ENCODE assay signal across 2 cellular contexts in the genomic region with DNA sequence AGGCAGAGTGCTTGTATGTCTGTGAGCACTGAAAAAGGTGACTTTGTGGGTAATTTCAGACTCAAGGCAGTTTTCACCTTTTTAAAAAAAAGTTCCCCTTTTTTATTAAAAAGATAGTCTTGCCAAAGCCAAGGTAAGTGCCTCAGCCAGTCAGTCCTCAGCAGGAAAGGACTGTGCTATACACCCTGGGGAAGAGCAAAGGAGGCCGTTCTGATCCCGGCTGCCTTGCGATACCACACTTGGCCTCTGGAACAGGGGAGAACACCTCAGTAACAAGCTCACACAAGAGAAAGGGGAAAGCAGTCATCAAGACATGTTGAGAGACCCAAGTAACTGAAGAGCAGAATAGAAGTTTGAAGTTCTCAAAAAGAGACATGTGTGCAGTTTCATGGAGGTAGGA.
TF ChIP-seq lines count a peak whose summit lies in the region.

No MANE protein-coding gene starts in this region.

TF ChIP-seq in GM23338, 12 proteins besides CTCF, POLR2A, EP300 and RAD21 (continues in another document):
- TF ChIP-seq, protein P1, sequence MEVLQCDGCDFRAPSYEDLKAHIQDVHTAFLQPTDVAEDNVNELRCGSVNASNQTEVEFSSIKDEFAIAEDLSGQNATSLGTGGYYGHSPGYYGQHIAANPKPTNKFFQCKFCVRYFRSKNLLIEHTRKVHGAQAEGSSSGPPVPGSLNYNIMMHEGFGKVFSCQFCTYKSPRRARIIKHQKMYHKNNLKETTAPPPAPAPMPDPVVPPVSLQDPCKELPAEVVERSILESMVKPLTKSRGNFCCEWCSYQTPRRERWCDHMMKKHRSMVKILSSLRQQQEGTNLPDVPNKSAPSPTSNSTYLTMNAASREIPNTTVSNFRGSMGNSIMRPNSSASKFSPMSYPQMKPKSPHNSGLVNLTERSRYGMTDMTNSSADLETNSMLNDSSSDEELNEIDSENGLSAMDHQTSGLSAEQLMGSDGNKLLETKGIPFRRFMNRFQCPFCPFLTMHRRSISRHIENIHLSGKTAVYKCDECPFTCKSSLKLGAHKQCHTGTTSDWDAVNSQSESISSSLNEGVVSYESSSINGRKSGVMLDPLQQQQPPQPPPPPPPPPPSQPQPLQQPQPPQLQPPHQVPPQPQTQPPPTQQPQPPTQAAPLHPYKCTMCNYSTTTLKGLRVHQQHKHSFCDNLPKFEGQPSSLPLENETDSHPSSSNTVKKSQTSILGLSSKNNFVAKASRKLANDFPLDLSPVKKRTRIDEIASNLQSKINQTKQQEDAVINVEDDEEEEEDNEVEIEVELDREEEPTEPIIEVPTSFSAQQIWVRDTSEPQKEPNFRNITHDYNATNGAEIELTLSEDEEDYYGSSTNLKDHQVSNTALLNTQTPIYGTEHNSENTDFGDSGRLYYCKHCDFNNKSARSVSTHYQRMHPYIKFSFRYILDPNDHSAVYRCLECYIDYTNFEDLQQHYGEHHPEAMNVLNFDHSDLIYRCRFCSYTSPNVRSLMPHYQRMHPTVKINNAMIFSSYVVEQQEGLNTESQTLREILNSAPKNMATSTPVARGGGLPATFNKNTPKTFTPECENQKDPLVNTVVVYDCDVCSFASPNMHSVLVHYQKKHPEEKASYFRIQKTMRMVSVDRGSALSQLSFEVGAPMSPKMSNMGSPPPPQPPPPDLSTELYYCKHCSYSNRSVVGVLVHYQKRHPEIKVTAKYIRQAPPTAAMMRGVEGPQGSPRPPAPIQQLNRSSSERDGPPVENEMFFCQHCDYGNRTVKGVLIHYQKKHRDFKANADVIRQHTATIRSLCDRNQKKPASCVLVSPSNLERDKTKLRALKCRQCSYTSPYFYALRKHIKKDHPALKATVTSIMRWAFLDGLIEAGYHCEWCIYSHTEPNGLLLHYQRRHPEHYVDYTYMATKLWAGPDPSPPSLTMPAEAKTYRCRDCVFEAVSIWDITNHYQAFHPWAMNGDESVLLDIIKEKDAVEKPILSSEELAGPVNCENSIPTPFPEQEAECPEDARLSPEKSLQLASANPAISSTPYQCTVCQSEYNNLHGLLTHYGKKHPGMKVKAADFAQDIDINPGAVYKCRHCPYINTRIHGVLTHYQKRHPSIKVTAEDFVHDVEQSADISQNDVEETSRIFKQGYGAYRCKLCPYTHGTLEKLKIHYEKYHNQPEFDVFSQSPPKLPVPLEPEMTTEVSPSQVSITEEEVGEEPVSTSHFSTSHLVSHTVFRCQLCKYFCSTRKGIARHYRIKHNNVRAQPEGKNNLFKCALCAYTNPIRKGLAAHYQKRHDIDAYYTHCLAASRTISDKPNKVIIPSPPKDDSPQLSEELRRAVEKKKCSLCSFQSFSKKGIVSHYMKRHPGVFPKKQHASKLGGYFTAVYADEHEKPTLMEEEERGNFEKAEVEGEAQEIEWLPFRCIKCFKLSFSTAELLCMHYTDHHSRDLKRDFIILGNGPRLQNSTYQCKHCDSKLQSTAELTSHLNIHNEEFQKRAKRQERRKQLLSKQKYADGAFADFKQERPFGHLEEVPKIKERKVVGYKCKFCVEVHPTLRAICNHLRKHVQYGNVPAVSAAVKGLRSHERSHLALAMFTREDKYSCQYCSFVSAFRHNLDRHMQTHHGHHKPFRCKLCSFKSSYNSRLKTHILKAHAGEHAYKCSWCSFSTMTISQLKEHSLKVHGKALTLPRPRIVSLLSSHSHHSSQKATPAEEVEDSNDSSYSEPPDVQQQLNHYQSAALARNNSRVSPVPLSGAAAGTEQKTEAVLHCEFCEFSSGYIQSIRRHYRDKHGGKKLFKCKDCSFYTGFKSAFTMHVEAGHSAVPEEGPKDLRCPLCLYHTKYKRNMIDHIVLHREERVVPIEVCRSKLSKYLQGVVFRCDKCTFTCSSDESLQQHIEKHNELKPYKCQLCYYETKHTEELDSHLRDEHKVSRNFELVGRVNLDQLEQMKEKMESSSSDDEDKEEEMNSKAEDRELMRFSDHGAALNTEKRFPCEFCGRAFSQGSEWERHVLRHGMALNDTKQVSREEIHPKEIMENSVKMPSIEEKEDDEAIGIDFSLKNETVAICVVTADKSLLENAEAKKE (CRISPR knock-in tag; IDR thresholded peaks at IDR 0.05): no peak
- TF ChIP-seq EZH2phosphoT487 (IDR thresholded peaks at IDR 0.05; ENCODE audit: unreplicated experiment) (no peak), ZNF331 (CRISPR knock-in tag; IDR thresholded peaks at IDR 0.05; ENCODE audit: low read depth) (no peak), STAT1 (IDR thresholded peaks at IDR 0.05; ENCODE audit: unreplicated experiment) (no peak), JUNB (IDR thresholded peaks at IDR 0.05; ENCODE audit: unreplicated experiment) (no peak), EZH2 (IDR thresholded peaks at IDR 0.05; ENCODE audit: low read depth, unreplicated experiment) (no peak), ZNF114 (CRISPR knock-in tag; IDR thresholded peaks at IDR 0.05) (no peak), POLR2AphosphoS5 (IDR thresholded peaks at IDR 0.05; ENCODE audit: low read depth) (no peak)
- TF ChIP-seq, protein P2, sequence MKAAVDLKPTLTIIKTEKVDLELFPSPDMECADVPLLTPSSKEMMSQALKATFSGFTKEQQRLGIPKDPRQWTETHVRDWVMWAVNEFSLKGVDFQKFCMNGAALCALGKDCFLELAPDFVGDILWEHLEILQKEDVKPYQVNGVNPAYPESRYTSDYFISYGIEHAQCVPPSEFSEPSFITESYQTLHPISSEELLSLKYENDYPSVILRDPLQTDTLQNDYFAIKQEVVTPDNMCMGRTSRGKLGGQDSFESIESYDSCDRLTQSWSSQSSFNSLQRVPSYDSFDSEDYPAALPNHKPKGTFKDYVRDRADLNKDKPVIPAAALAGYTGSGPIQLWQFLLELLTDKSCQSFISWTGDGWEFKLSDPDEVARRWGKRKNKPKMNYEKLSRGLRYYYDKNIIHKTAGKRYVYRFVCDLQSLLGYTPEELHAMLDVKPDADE (IDR thresholded peaks at IDR 0.05): no peak
- TF ChIP-seq, protein P3, sequence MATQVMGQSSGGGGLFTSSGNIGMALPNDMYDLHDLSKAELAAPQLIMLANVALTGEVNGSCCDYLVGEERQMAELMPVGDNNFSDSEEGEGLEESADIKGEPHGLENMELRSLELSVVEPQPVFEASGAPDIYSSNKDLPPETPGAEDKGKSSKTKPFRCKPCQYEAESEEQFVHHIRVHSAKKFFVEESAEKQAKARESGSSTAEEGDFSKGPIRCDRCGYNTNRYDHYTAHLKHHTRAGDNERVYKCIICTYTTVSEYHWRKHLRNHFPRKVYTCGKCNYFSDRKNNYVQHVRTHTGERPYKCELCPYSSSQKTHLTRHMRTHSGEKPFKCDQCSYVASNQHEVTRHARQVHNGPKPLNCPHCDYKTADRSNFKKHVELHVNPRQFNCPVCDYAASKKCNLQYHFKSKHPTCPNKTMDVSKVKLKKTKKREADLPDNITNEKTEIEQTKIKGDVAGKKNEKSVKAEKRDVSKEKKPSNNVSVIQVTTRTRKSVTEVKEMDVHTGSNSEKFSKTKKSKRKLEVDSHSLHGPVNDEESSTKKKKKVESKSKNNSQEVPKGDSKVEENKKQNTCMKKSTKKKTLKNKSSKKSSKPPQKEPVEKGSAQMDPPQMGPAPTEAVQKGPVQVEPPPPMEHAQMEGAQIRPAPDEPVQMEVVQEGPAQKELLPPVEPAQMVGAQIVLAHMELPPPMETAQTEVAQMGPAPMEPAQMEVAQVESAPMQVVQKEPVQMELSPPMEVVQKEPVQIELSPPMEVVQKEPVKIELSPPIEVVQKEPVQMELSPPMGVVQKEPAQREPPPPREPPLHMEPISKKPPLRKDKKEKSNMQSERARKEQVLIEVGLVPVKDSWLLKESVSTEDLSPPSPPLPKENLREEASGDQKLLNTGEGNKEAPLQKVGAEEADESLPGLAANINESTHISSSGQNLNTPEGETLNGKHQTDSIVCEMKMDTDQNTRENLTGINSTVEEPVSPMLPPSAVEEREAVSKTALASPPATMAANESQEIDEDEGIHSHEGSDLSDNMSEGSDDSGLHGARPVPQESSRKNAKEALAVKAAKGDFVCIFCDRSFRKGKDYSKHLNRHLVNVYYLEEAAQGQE (IDR thresholded peaks at IDR 0.05; ENCODE audit: unreplicated experiment): no peak

TF ChIP-seq in K562, 482 proteins besides CTCF, POLR2A, EP300 and RAD21 (continued from another document):
- TF ChIP-seq, protein P4, sequence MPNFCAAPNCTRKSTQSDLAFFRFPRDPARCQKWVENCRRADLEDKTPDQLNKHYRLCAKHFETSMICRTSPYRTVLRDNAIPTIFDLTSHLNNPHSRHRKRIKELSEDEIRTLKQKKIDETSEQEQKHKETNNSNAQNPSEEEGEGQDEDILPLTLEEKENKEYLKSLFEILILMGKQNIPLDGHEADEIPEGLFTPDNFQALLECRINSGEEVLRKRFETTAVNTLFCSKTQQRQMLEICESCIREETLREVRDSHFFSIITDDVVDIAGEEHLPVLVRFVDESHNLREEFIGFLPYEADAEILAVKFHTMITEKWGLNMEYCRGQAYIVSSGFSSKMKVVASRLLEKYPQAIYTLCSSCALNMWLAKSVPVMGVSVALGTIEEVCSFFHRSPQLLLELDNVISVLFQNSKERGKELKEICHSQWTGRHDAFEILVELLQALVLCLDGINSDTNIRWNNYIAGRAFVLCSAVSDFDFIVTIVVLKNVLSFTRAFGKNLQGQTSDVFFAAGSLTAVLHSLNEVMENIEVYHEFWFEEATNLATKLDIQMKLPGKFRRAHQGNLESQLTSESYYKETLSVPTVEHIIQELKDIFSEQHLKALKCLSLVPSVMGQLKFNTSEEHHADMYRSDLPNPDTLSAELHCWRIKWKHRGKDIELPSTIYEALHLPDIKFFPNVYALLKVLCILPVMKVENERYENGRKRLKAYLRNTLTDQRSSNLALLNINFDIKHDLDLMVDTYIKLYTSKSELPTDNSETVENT (CRISPR knock-in tag; IDR thresholded peaks at IDR 0.05): no peak
- TF ChIP-seq ZSCAN32 (CRISPR knock-in tag; IDR thresholded peaks at IDR 0.05): no peak
- TF ChIP-seq THRAP3 (IDR thresholded peaks at IDR 0.05; ENCODE audit: borderline replicate concordance): no peak
- TF ChIP-seq JUN (IDR thresholded peaks at IDR 0.05; ENCODE audit: borderline replicate concordance, low read depth, low read length): no peak
- TF ChIP-seq JUN (CRISPR knock-in tag; IDR thresholded peaks at IDR 0.05; ENCODE audit: borderline replicate concordance): no peak
- no peak for TF ChIP-seq ZNF436 (CRISPR knock-in tag; IDR thresholded peaks at IDR 0.05)
- TF ChIP-seq ZNF23 (CRISPR knock-in tag; IDR thresholded peaks at IDR 0.05): no peak
- TF ChIP-seq, protein P5, sequence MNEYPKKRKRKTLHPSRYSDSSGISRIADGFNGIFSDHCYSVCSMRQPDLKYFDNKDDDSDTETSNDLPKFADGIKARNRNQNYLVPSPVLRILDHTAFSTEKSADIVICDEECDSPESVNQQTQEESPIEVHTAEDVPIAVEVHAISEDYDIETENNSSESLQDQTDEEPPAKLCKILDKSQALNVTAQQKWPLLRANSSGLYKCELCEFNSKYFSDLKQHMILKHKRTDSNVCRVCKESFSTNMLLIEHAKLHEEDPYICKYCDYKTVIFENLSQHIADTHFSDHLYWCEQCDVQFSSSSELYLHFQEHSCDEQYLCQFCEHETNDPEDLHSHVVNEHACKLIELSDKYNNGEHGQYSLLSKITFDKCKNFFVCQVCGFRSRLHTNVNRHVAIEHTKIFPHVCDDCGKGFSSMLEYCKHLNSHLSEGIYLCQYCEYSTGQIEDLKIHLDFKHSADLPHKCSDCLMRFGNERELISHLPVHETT (CRISPR knock-in tag; conservative IDR thresholded peaks at IDR 0.05 in 1 of 2, IDR thresholded peaks at IDR 0.05 in 1 of 2): no peak
- no peak for TF ChIP-seq SIN3B (IDR thresholded peaks at IDR 0.05; ENCODE audit: low read depth)
- TF ChIP-seq FOXA3 (CRISPR knock-in tag; conservative IDR thresholded peaks at IDR 0.05 in 1 of 2, IDR thresholded peaks at IDR 0.05 in 1 of 2): no peak
